In the genomic region with DNA sequence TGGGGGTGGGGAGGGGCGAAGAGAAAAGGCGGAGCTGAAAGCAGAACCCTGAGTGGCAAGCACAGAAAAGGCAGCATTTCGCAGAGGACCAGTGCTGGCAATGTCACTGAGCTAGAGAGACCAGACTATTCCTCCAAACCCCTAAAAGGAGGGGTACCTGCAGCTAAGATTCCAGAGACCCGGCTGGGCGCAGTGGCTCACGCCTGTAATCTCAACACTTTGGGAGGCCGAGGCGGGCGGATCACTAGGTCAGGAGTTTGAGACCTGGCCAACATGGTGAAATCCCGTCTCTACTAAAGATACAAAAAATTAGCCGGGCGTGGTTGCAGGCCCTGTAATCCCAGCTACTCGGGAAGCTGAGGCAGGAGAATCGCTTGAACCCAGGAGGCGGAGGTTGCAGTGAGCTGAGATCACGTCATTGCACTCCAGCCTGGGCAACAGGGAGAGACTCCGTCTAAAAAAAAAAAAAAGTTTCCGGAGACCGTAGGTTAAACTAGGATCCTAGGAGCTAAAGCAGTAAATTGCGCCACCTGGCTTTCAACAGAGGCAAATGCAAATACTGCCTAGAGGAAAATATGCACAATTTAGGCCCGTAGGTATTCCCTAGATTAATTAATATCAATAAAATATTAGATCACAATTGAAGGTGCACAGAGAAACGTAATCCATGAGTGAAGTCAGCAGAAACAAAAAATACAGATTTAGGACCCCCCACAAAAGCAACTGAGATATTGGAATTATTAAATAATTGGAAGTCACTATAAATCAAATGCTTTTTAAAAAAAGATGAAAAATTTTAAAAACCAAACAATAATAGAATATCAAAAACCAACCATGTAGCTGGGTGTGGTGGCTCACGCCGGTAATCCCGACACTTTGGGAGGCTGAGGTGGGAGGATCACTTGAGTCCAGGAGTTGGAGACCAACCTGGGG, we compare ENCODE assay signal across 8 cellular contexts. TPM values are rescaled to one million over a fixed set of nuclear protein-coding genes. Genes with fewer than 3 reads are reported as not detected.
DNase-seq lines count a peak whose midpoint lies in the region; ATAC-seq and TF ChIP-seq lines count a peak whose summit lies in the region.

No MANE protein-coding gene starts in this region.

- DNase-seq in Caco-2 (peak; percentile 67 to 70), HK-2 (ENCODE audit: unreplicated experiment) (peak; percentile 37), NCI-H526 treated with DMSO at 0.1 percent for 48 hours (lab: John Stamatoyannopoulos, UW) (peak; percentile 34), epidermal melanocyte (ENCODE audit: insufficient read length, low spot score) (peak; percentile 93), aorta (peak in 1 of 2 donors; percentile 60)
- DNase-seq in activated CD4-positive, alpha-beta T cell treated with anti-CD3 and anti-CD28 coated beads, Interleukin-2, amount 50 U/mL, for 48 hours: peak; percentile 30 to 45

- peak overlapping the region; percentile 40 for H3K4me3 Mint-ChIP-seq in Caco-2 (ENCODE audit: unreplicated experiment)

- 25 to 27% methylated on average over 25 of the region's 25 CpGs for WGBS in aorta, 2 donors

- TF ChIP-seq CTCF in Caco-2 (IDR thresholded peaks at IDR 0.05; ENCODE audit: insufficient read depth in 1 of 2, low read depth in 1 of 2, low read length in 1 of 2, severe bottlenecking in 1 of 2, unreplicated experiment in 1 of 2): peak; percentile 90 to 92

- POLR2A ChIA-PET in Caco-2 (lab: Charles Lee): interaction anchor here (0.9 kb wide), 1 partner anchor 10 kb away, joined by 4 read pairs; no protein-coding TSS in a partner anchor

- H3K36me3 ChIP-seq in Caco-2 (ENCODE audit: control insufficient read depth, insufficient read depth, low read length) (no peaks in the 10 kb centered on the region), muscle layer of duodenum (ENCODE audit: control insufficient read depth in 1 of 2, insufficient read depth in 2 of 2, low read length in 2 of 2) (no peaks in the 10 kb centered on the region), aorta (ENCODE audit: control insufficient read depth in 1 of 2, insufficient read depth in 2 of 2, low read length in 1 of 2) (no peaks in the 10 kb centered on the region)

- BruUV-seq in Caco-2 (replicated peaks; lab: Mats Ljungman, UMichigan): no TSS peak

- peaks cover 3% of the 10 kb centered on the region for H3K27me3 Mint-ChIP-seq in Caco-2 (ENCODE audit: insufficient read depth, unreplicated experiment)

- peaks cover 6% of the 10 kb centered on the region; the same call in 1 of the 2 replicates for H3K4me1 ChIP-seq in Caco-2
- H3K4me1 ChIP-seq in muscle layer of duodenum (ENCODE audit: control insufficient read depth in 1 of 2, insufficient read depth in 2 of 2, low read length in 2 of 2): peaks cover 0 to 25% of the 10 kb centered on the region in 2 donors
- no peaks in the 10 kb centered on the region for H3K4me1 ChIP-seq in aorta (ENCODE audit: control insufficient read depth in 1 of 2, insufficient read depth in 2 of 2, low read length in 2 of 2)

- no peaks in the 10 kb centered on the region for H3K36me3 Mint-ChIP-seq in Caco-2 (ENCODE audit: insufficient read depth, unreplicated experiment)

- H3K4me1 Mint-ChIP-seq in Caco-2 (ENCODE audit: low read depth, unreplicated experiment): peaks cover 12% of the 10 kb centered on the region

- H3K27ac Mint-ChIP-seq in Caco-2 (ENCODE audit: unreplicated experiment): peak overlapping the region; percentile 55

- no peaks in the 10 kb centered on the region for H3K9me3 Mint-ChIP-seq in Caco-2 (ENCODE audit: unreplicated experiment)

- CTCF ChIA-PET in Caco-2 (lab: Charles Lee): interaction anchor here (0.6 to 2.3 kb wide), 20 partner anchors 9 to 1425 kb away, joined by 3 to 41 read pairs (median 5); a partner anchor contains a TSS

- H3K27ac ChIP-seq in muscle layer of duodenum (ENCODE audit: low read length): no peak overlapping the region
- H3K27ac ChIP-seq in aorta (ENCODE audit: low read depth in 1 of 2, low read length in 2 of 2): no peak overlapping the region

- no peaks in the 10 kb centered on the region for H3K9me3 ChIP-seq in Caco-2
- no peaks in the 10 kb centered on the region for H3K9me3 ChIP-seq in muscle layer of duodenum (ENCODE audit: control insufficient read depth in 1 of 2, low read length in 2 of 2)
- H3K9me3 ChIP-seq in aorta (ENCODE audit: control insufficient read depth, low read length): no peaks in the 10 kb centered on the region

- no peak overlapping the region for H3K4me3 ChIP-seq in Caco-2 (ENCODE audit: low read depth, low read length)
- peak overlapping the region; percentile 21 to 38 for H3K4me3 ChIP-seq in muscle layer of duodenum (ENCODE audit: low read depth in 1 of 2, low read length in 2 of 2)
- no peak overlapping the region for H3K4me3 ChIP-seq in aorta (ENCODE audit: low read length in 2 of 2)

- ATAC-seq in aorta (ENCODE audit: low FRiP score) (peak; percentile 76), GM19452 (IDR thresholded peaks at IDR 0.05; ENCODE audit: unreplicated experiment) (no peak)

- no peaks in the 10 kb centered on the region for H3K27me3 ChIP-seq in Caco-2 (replicated peaks; ENCODE audit: control insufficient read depth, insufficient read depth, low read length)
- H3K27me3 ChIP-seq in muscle layer of duodenum (ENCODE audit: low read depth, low read length): peaks cover 28% of the 10 kb centered on the region
- H3K27me3 ChIP-seq in aorta (ENCODE audit: control insufficient read depth in 1 of 2, insufficient read depth in 2 of 2, low read length in 1 of 2): no peaks in the 10 kb centered on the region

- intact Hi-C loops in Caco-2 (cut with micrococcal nuclease; ENCODE audit: unreplicated experiment): loop anchor here (1.0 kb wide), 4 partner anchors 23 to 205 kb away; no protein-coding TSS in a partner anchor
- intact Hi-C loops in aorta (cut with DNase I): no loop called here

RNA-seq across cellular contexts. Expression of a gene that starts 4.9 kb away (rescaled TPM):
- 0.86 TPM in 1 of 2 replicates, not detected in the other for total RNA-seq in Caco-2 (2022)
- 1 to 10 TPM; 1.2 to 2.2 TPM for total RNA-seq in aorta
- polyA plus RNA-seq in aorta: 1 to 10 TPM in 1 of 2 donors, not detected in 1; 1.3 TPM

RNA-seq across cellular contexts. Expression of a gene that starts 19.5 kb away (rescaled TPM):
- total RNA-seq in Caco-2 (2022) (43.4 and 50.6 TPM in 2 replicates), aorta (10 to 100 TPM; 49.9 to 68.7 TPM)
- 10 to 100 TPM; 47.5 to 80.6 TPM for polyA plus RNA-seq in aorta

RNA-seq across cellular contexts. Expression of a gene that starts 21.1 kb away (rescaled TPM):
- 0.25 TPM in 1 of 2 replicates, not detected in the other for total RNA-seq in Caco-2 (2022)
- under 1 TPM; 0.18 to 0.39 TPM for total RNA-seq in aorta
- polyA plus RNA-seq in aorta: 1 to 10 TPM; 1.4 to 5.0 TPM

RNA-seq across cellular contexts. Expression of a gene that starts 28.1 kb away (rescaled TPM):
- 0.25 and 0.51 TPM in 2 replicates for total RNA-seq in Caco-2 (2022)
- not detected for total RNA-seq in aorta
- 1 to 10 TPM; 2.3 TPM for polyA plus RNA-seq in aorta

RNA-seq across cellular contexts. Expression of a gene that starts 40.5 kb away (rescaled TPM):
- total RNA-seq in Caco-2 (2022) (3.9 and 4.3 TPM in 2 replicates), aorta (1 to 10 TPM in 1 of 2 donors, under 1 TPM in 1; 0.78 to 1.8 TPM)
- polyA plus RNA-seq in aorta: 10 to 100 TPM in 1 of 2 donors, 1 to 10 TPM in 1; 4.0 to 20.2 TPM

Comparison
In these comparisons a context has a peak if more than half of its experiments do, and no peak if none do; other contexts are left out.
1. H3K4me3 ChIP-seq: peak in muscle layer of duodenum (2 of 2); none in Caco-2 (single experiment) and aorta (0 of 2).